In genomic region chr10:8439040-8439439, GRCh38 we compare ENCODE assay signal across 14 cellular contexts.
"Had no signal": no experiment of that assay in that cellular context is flagged by ENCODE, and none has a peak within 500 bp of the region (broad histone marks: within the 10 kb centered on the region; RNA-seq: fewer than 3 reads in every experiment).

No MANE protein-coding gene starts in this region.

- ATAC-seq: foreskin keratinocyte, heart right ventricle had no signal

- DNase-seq: activated CD4-positive, alpha-beta memory T cell treated with anti-CD3 and anti-CD28 coated beads for 36 hours; activated CD4-positive, CD25-positive, alpha-beta regulatory T cell treated with anti-CD3 and anti-CD28 coated beads, Interleukin-2, amount 50 U/mL, for 72 hours; activated effector memory CD4-positive, alpha-beta T cell treated with anti-CD3 and anti-CD28 coated beads, Interleukin-2, amount 50 U/mL, for 16 hours; foreskin keratinocyte; heart right ventricle; left ventricle myocardium inferior; posterior cingulate gyrus; SJCRH30; small intestine; tibial artery had no signal

- H3K27ac ChIP-seq: ascending aorta, foreskin keratinocyte, heart right ventricle, left ventricle myocardium inferior, right atrium auricular region, SJCRH30, tibial artery had no signal

- H3K4me3 ChIP-seq: ascending aorta, heart right ventricle, left ventricle myocardium inferior, right atrium auricular region, SJCRH30, tibial artery had no signal

- H3K9me3 Mint-ChIP-seq: T-helper 2 cell treated with Interferon-gamma antibody and Interleukin-4, amounts not matched to agents 5 μg/mL and 100 μg/mL, for 36 hours had no signal

- H3K36me3 ChIP-seq: ascending aorta, heart right ventricle, left ventricle myocardium inferior, right atrium auricular region, SJCRH30, tibial artery had no signal

- H3K4me3 Mint-ChIP-seq: activated CD4-positive, alpha-beta memory T cell treated with anti-CD3 and anti-CD28 coated beads for 36 hours; memory B cell had no signal

- H3K27me3 Mint-ChIP-seq: activated CD4-positive, alpha-beta memory T cell treated with anti-CD3 and anti-CD28 coated beads for 36 hours had no signal

- H3K4me1 Mint-ChIP-seq: memory B cell had no signal

- H3K36me3 Mint-ChIP-seq: activated CD4-positive, alpha-beta memory T cell treated with anti-CD3 and anti-CD28 coated beads for 36 hours; memory B cell had no signal

- H3K27ac Mint-ChIP-seq: activated CD4-positive, alpha-beta memory T cell treated with anti-CD3 and anti-CD28 coated beads for 36 hours; memory B cell had no signal

- H3K27me3 ChIP-seq: ascending aorta, foreskin keratinocyte, right atrium auricular region, SJCRH30, tibial artery had no signal

- H3K4me1 ChIP-seq: ascending aorta, heart right ventricle, left ventricle myocardium inferior, right atrium auricular region, SJCRH30, tibial artery had no signal
